12 cellular contexts compared by ENCODE assay signal in the genomic region with DNA sequence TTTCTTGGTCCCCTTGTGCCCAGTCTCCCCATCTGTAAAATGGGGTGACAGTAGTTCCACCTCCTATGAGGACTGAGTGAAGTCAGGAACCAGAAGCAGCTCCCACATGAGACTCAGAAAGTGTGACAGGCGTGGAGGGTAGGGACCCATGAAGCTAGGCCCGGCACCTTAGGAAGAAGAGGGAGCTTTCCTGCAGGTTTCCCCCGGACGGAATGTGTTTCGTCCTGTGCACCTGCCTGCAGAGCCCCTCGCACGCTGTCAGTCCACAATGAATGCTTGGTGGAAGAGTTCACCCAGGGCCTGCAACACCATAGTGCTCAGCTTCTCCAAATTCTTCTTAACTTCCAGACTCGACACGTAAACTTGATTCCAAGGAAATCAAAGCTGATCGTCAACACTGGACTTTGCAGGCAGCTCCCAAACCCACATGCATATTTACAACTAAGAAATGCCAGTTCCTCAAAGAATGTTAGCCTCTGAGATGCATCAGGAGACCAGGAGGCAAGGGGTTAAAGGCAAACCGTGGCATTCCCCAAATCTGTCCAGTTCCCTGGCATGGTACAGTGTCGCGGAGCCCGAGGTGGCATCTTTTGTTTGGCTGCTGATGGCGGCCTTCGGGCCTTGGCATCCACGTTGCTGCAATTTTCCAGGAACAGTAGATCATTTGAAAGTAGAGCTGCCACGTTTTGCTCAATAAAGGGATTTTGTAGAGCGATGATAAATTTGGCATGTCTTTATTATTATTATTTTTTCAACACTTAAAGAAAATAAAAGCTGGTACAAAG. TPM values are rescaled to one million over a fixed set of nuclear protein-coding genes. Genes with fewer than 3 reads are reported as not detected.
DNase-seq lines count a peak whose midpoint lies in the region; ATAC-seq and TF ChIP-seq lines count a peak whose summit lies in the region.
"Had no signal": no experiment of that assay in that cellular context is flagged by ENCODE, and none has a peak within 500 bp of the region (broad histone marks: within the 10 kb centered on the region; RNA-seq: fewer than 3 reads in every experiment).

No MANE protein-coding gene starts in this region.

- peak overlapping the region; percentile 6 for H4K91ac ChIP-seq in neuronal stem cell (ENCODE audit: low read depth, low read length, poor library complexity)

- H3K9me3 ChIP-seq in BLaER1 treated with 17β-estradiol and CSF1 and Interleukin-3, amounts not matched to agents 10 nM and 100 nM (replicated peaks in 1 of 11), result no peaks in the 10 kb centered on the region
- H3K9me3 ChIP-seq in HUES64 (ENCODE audit: insufficient read depth, low read depth, low read length), result no peaks in the 10 kb centered on the region
- H3K9me3 ChIP-seq in ectodermal cell (ENCODE audit: control insufficient read depth, low read length), result no peaks in the 10 kb centered on the region
- no peaks in the 10 kb centered on the region for H3K9me3 ChIP-seq in neuronal stem cell (replicated peaks in 1 of 2; ENCODE audit: control insufficient read depth in 2 of 2, insufficient read depth in 1 of 2, low read depth in 1 of 2, low read length in 2 of 2)
- H3K9me3 ChIP-seq in prostate gland, result no peaks in the 10 kb centered on the region
- H3K9me3 ChIP-seq in OCI-LY7 (ENCODE audit: low read length), result no peaks in the 10 kb centered on the region

- 74% methylated on average over 18 of the region's 19 CpGs for WGBS in HUES64
- WGBS in ectodermal cell, 2 experiments, result 73 to 74% methylated on average over 17 to 18 of the region's 19 CpGs
- no CpG with 5 or more reads among the region's 19 CpGs for WGBS in neuronal stem cell (ENCODE audit: extremely low coverage in 2 of 2, insufficient read length in 2 of 2, insufficient replicate concordance in 1 of 2), 2 donors
- 39% methylated on average over 19 of the region's 19 CpGs for WGBS in prostate gland

- peak overlapping the region in 8 of 11 experiments; percentile 37 to 69 (median 62); a peak in 16 of 22 replicates for H3K9ac ChIP-seq in BLaER1 treated with 17β-estradiol and CSF1 and Interleukin-3, amounts not matched to agents 10 nM and 100 nM
- H3K9ac ChIP-seq in HUES64 (ENCODE audit: low read depth, low read length) (peak overlapping the region; percentile 58), neuronal stem cell (ENCODE audit: low read depth, low read length, poor library complexity) (no peak overlapping the region)

- H3K14ac ChIP-seq in neuronal stem cell (ENCODE audit: low read length), result no peak overlapping the region

- peak overlapping the region; percentile 88 for H3K18ac ChIP-seq in neuronal stem cell (ENCODE audit: low read length)

- H3K79me1 ChIP-seq in neuronal stem cell (ENCODE audit: low read depth, low read length), result peaks cover 19% of the 10 kb centered on the region

- H4K20me1 ChIP-seq in BLaER1 treated with 17β-estradiol and CSF1 and Interleukin-3, amounts not matched to agents 10 nM and 100 nM, result peaks cover 67 to 100% (median 97%) of the 10 kb centered on the region in 11 experiments; a peak in 20 of 22 replicates
- H4K20me1 ChIP-seq in OCI-LY7 (ENCODE audit: insufficient read depth, low read length), result no peaks in the 10 kb centered on the region

- H3K23ac ChIP-seq in neuronal stem cell (ENCODE audit: low read depth, low read length, poor library complexity), result no peak overlapping the region

- no peak overlapping the region for H2BK120ac ChIP-seq in neuronal stem cell (ENCODE audit: low read depth, low read length)

- no TSS peak for BruUV-seq in OCI-LY7 (replicated peaks; lab: Mats Ljungman, UMichigan)

- peak overlapping the region; percentile 33 for H2AK5ac ChIP-seq in neuronal stem cell (ENCODE audit: low read depth, low read length)

- CTCF ChIA-PET in OCI-LY7 (lab: Charles Lee; ENCODE audit: unreplicated experiment), result no interaction called here

- TF ChIP-seq CTCF in prostate gland (IDR thresholded peaks at IDR 0.05), result no peak
- no peak for TF ChIP-seq CTCF in OCI-LY7 (conservative IDR thresholded peaks at IDR 0.05; ENCODE audit: low read length)

- peaks cover 0 to 15% (median 7%) of the 10 kb centered on the region in 11 experiments; a peak in 10 of 22 replicates for H3K36me3 ChIP-seq in BLaER1 treated with 17β-estradiol and CSF1 and Interleukin-3, amounts not matched to agents 10 nM and 100 nM
- H3K36me3 ChIP-seq in HUES64 (ENCODE audit: insufficient read depth, low read length) (no peaks in the 10 kb centered on the region), ectodermal cell (ENCODE audit: control insufficient read depth, insufficient read depth, low read length) (no peaks in the 10 kb centered on the region), neuronal stem cell (replicated peaks in 1 of 2; ENCODE audit: control insufficient read depth in 2 of 2, insufficient read depth in 2 of 2, low read length in 2 of 2) (peaks cover 0 to 4% of the 10 kb centered on the region in 2 donors), prostate gland (no peaks in the 10 kb centered on the region), OCI-LY7 (ENCODE audit: insufficient read depth, low read length) (no peaks in the 10 kb centered on the region)

- no peaks in the 10 kb centered on the region for H3K79me2 ChIP-seq in OCI-LY7 (ENCODE audit: insufficient read depth, low read depth, low read length)

- POLR2A ChIA-PET in OCI-LY7 (lab: Charles Lee), result interaction anchor here (0.5 to 0.6 kb wide), 2 partner anchors 154 to 1923 kb away, joined by 3 to 5 read pairs; no protein-coding TSS in a partner anchor

- ATAC-seq in GM21423 (IDR thresholded peaks at IDR 0.05; ENCODE audit: unreplicated experiment), result no peak
- ATAC-seq: natural killer cell had no signal

- TF ChIP-seq POLR2A in prostate gland (IDR thresholded peaks at IDR 0.05), result no peak

- peaks cover 71 to 100% (median 93%) of the 10 kb centered on the region in 10 experiments for H3K4me1 ChIP-seq in BLaER1 treated with 17β-estradiol and CSF1 and Interleukin-3, amounts not matched to agents 10 nM and 100 nM
- H3K4me1 ChIP-seq in HUES64 (ENCODE audit: insufficient read depth, low read length) (peaks cover 48% of the 10 kb centered on the region), ectodermal cell (ENCODE audit: control insufficient read depth, insufficient read depth, low read length) (peaks cover 49% of the 10 kb centered on the region), neuronal stem cell (ENCODE audit: control insufficient read depth in 2 of 2, insufficient read depth in 1 of 2, low read depth in 1 of 2, low read length in 2 of 2) (peaks cover 42 to 59% of the 10 kb centered on the region in 2 donors), prostate gland (replicated peaks) (no peaks in the 10 kb centered on the region), OCI-LY7 (ENCODE audit: insufficient read depth, low read length, poor library complexity, severe bottlenecking) (peaks cover 7% of the 10 kb centered on the region)

- H3K4me3 ChIP-seq in BLaER1 treated with 17β-estradiol and CSF1 and Interleukin-3, amounts not matched to agents 10 nM and 100 nM, result peak overlapping the region in 8 of 10 experiments; percentile 10 to 44 (median 32); a peak in 11 of 20 replicates
- H3K4me3 ChIP-seq in HUES64 (ENCODE audit: low read length) (0 out of 2 replicates have a peak overlapping the region, but pooled peaks have one; percentile 17), ectodermal cell (ENCODE audit: insufficient read depth, low read depth, low read length) (no peak overlapping the region), neuronal stem cell (ENCODE audit: low read length in 2 of 2) (no peak overlapping the region), prostate gland (no peak overlapping the region), OCI-LY7 (ENCODE audit: low read depth, low read length, poor library complexity, severe bottlenecking) (no peak overlapping the region)

- H2AFZ ChIP-seq in neuronal stem cell (ENCODE audit: low read length), result no peak overlapping the region
- no peak overlapping the region for H2AFZ ChIP-seq in OCI-LY7 (ENCODE audit: low read length)

- H3K27ac ChIP-seq in BLaER1 treated with 17β-estradiol and CSF1 and Interleukin-3, amounts not matched to agents 10 nM and 100 nM, result peak overlapping the region in 8 of 11 experiments; percentile 45 to 71 (median 64); a peak in 15 of 22 replicates
- H3K27ac ChIP-seq in HUES64 (ENCODE audit: low read depth, low read length), result peak overlapping the region; percentile 53; the same call in 1 of the 2 replicates
- peak overlapping the region; percentile 69 for H3K27ac ChIP-seq in ectodermal cell (ENCODE audit: insufficient read depth, low read depth, low read length, poor library complexity, severe bottlenecking)
- H3K27ac ChIP-seq in neuronal stem cell (replicated peaks; ENCODE audit: low read length), result peak overlapping the region; percentile 72
- peak overlapping the region in 1 of 2 donors; percentile 6 for H3K27ac ChIP-seq in prostate gland
- no peak overlapping the region for H3K27ac ChIP-seq in OCI-LY7 (ENCODE audit: low read depth, low read length, poor library complexity, severe bottlenecking)

- H2BK5ac ChIP-seq in neuronal stem cell (ENCODE audit: low read length), result peak overlapping the region; percentile 56

- H3K4me2 ChIP-seq in BLaER1 treated with 17β-estradiol and CSF1 and Interleukin-3, amounts not matched to agents 10 nM and 100 nM, result peak overlapping the region; percentile 70 to 96 (median 89)
- peak overlapping the region; percentile 21 for H3K4me2 ChIP-seq in neuronal stem cell (ENCODE audit: insufficient read depth, low read length, poor library complexity, severe bottlenecking)
- no peak overlapping the region for H3K4me2 ChIP-seq in OCI-LY7 (ENCODE audit: low read length)

- H3K4ac ChIP-seq in neuronal stem cell (ENCODE audit: low read length), result peak overlapping the region; percentile 4

- no peak for DNase-seq in neuronal stem cell (ENCODE audit: low spot score)
- DNase-seq in SHP77 treated with DMSO at 0.1 percent for 48 hours (lab: John Stamatoyannopoulos, UW), result no peak
- DNase-seq in prostate gland (ENCODE audit: low spot score), result no peak
- no peak for DNase-seq in OCI-LY7 (ENCODE audit: low spot score)
- DNase-seq: activated CD4-positive, alpha-beta memory T cell treated with anti-CD3 and anti-CD28 coated beads for 36 hours; COR-L47; natural killer cell; NCI-H748 treated with DMSO at 0.1 percent for 48 hours had no signal

- intact Hi-C loops in prostate gland (cut with DNase I), result no loop called here
- intact Hi-C loops in OCI-LY7 (cut with micrococcal nuclease; ENCODE audit: unreplicated experiment), result no loop called here

- no peak overlapping the region for H2BK15ac ChIP-seq in neuronal stem cell (ENCODE audit: low read length)

- H3K27me3 ChIP-seq in BLaER1 treated with 17β-estradiol and CSF1 and Interleukin-3, amounts not matched to agents 10 nM and 100 nM, result peaks cover 0 to 50% (median 0%) of the 10 kb centered on the region in 11 experiments; a peak in 4 of 22 replicates
- H3K27me3 ChIP-seq in HUES64 (ENCODE audit: insufficient read depth, low read length) (no peaks in the 10 kb centered on the region), ectodermal cell (ENCODE audit: control insufficient read depth, insufficient read depth, low read length, poor library complexity, severe bottlenecking) (no peaks in the 10 kb centered on the region), neuronal stem cell (ENCODE audit: control insufficient read depth in 3 of 3, insufficient read depth in 3 of 3, low read depth in 1 of 3, low read length in 3 of 3) (no peaks in the 10 kb centered on the region), prostate gland (replicated peaks; ENCODE audit: insufficient read depth) (no peaks in the 10 kb centered on the region)

- H3K9me2 ChIP-seq in OCI-LY7 (ENCODE audit: insufficient read depth, low read length), result no peaks in the 10 kb centered on the region

- H2BK12ac ChIP-seq in neuronal stem cell (ENCODE audit: low read length), result no peak overlapping the region

- no peak overlapping the region for H4K8ac ChIP-seq in neuronal stem cell (ENCODE audit: low read depth, low read length)

RNA-seq across cellular contexts. Expression of gene LRP5, which starts 15.4 kb away (rescaled TPM):
- 16.6 TPM for polyA plus RNA-seq in HUES64 (2013, experiment 1 of 2)
- polyA plus RNA-seq in HUES64 (2013, experiment 2 of 2), result 25.4 TPM
- polyA plus RNA-seq in ectodermal cell (2013, experiment 1 of 4), result 19.8 TPM
- polyA plus RNA-seq in ectodermal cell (2013, experiment 2 of 4), result 17.4 TPM
- polyA plus RNA-seq in ectodermal cell (2013, experiment 3 of 4), result 14.1 TPM
- 15.5 TPM for polyA plus RNA-seq in ectodermal cell (2013, experiment 4 of 4)
- polyA plus RNA-seq in neuronal stem cell (2013, experiment 1 of 2), result 32.3 TPM
- 34.5 TPM for polyA plus RNA-seq in neuronal stem cell (2013, experiment 2 of 2)
- 10 to 100 TPM; 48.3 to 57.1 TPM for total RNA-seq in prostate gland
- total RNA-seq in OCI-LY7 (2014; rRNA removed; shearing (Covaris generic)), result 0.59 and 0.60 TPM in 2 replicates
- 0.26 TPM in 1 of 2 replicates, not detected in the other for total RNA-seq in OCI-LY7 (2022)

RNA-seq across cellular contexts. Expression of gene C11orf24, which starts 56.0 kb away (rescaled TPM):
- 33.9 TPM for polyA plus RNA-seq in HUES64 (2013, experiment 1 of 2)
- 35.7 TPM for polyA plus RNA-seq in HUES64 (2013, experiment 2 of 2)
- 33.8 TPM for polyA plus RNA-seq in ectodermal cell (2013, experiment 1 of 4)
- 29.3 TPM for polyA plus RNA-seq in ectodermal cell (2013, experiment 2 of 4)
- 27.8 TPM for polyA plus RNA-seq in ectodermal cell (2013, experiment 3 of 4)
- polyA plus RNA-seq in ectodermal cell (2013, experiment 4 of 4), result 28.5 TPM
- 36.4 TPM for polyA plus RNA-seq in neuronal stem cell (2013, experiment 1 of 2)
- 35.7 TPM for polyA plus RNA-seq in neuronal stem cell (2013, experiment 2 of 2)
- total RNA-seq in prostate gland (10 to 100 TPM; 25.1 to 61.0 TPM), OCI-LY7 (2022) (94.1 and 114 TPM in 2 replicates)
- 53.9 and 81.1 TPM in 2 replicates for total RNA-seq in OCI-LY7 (2014; rRNA removed; shearing (Covaris generic))

Comparison
In these comparisons a context has a peak if more than half of its experiments do, and no peak if none do; other contexts are left out.
1. H3K4me3 ChIP-seq: peak in BLaER1 treated with 17β-estradiol and CSF1 and Interleukin-3, amounts not matched to agents 10 nM and 100 nM (8 of 10) and HUES64 (single experiment); none in ectodermal cell (single experiment), neuronal stem cell (0 of 2), prostate gland (0 of 2) and OCI-LY7 (single experiment).
2. RNA of gene LRP5, which starts 15.4 kb away (total RNA-seq): 48.3 to 57.1 TPM in prostate gland; 0.26 to 0.60 TPM in OCI-LY7; every median in the first group is over 10 times any median in the second.